ENCODE assay signal across 1 cellular context in genomic region chr2:171394164-171394725, GRCh38.
TF ChIP-seq lines count a peak whose summit lies in the region.

No MANE protein-coding gene starts in this region.

TF ChIP-seq in GM12878, 131 proteins besides CTCF, POLR2A, EP300 and RAD21:
- no peak for TF ChIP-seq GATAD2B (conservative IDR thresholded peaks at IDR 0.05; ENCODE audit: low read depth)
- TF ChIP-seq RB1 (IDR thresholded peaks at IDR 0.05; ENCODE audit: borderline replicate concordance) = no peak
- no peak for TF ChIP-seq E4F1 (IDR thresholded peaks at IDR 0.05; ENCODE audit: borderline replicate concordance, partially characterized antibody)
- peak; percentile 81 for TF ChIP-seq RAD51 (IDR thresholded peaks at IDR 0.05)
- TF ChIP-seq FOS (IDR thresholded peaks at IDR 0.05; ENCODE audit: borderline replicate concordance, extremely low read depth, insufficient read length) = no peak
- TF ChIP-seq PAX8 (IDR thresholded peaks at IDR 0.05) = no peak
